Comparison of ENCODE assay signal across 25 cellular contexts in the genomic region with DNA sequence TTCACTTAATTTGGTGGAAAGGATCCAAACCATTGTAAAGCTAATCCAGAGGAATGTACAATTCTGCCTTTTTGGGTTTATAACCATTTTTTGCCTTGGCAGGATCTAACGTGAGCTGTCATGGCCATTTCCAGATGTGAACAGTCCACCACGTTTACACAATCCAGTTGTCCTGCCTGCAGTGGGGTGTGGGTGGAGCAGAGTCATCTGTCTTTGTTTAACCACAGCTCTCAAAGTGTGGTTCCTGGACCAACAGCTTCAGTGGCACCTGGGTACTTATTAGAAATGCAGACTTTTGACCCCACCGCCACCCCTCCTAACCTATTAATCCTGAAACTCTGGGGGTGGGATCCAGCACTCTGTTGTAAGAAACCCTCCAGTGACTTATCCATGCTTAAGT. TPM values are rescaled to one million over a fixed set of nuclear protein-coding genes. Genes with fewer than 3 reads are reported as not detected.
DNase-seq lines count a peak whose midpoint lies in the region; ATAC-seq, FAIRE-seq and TF ChIP-seq lines count a peak whose summit lies in the region.
"Had no signal": no experiment of that assay in that cellular context is flagged by ENCODE, and none has a peak within 500 bp of the region (broad histone marks: within the 10 kb centered on the region; RNA-seq: fewer than 3 reads in every experiment).

No MANE protein-coding gene starts in this region.

- no peak overlapping the region for H2AFZ ChIP-seq in astrocyte (ENCODE audit: low read depth, low read length)

- H3K27me3 ChIP-seq in astrocyte (ENCODE audit: insufficient read depth, low read length) (no peaks in the 10 kb centered on the region), spleen (replicated peaks in 1 of 7) (peaks cover 0 to 12% (median 0%) of the 10 kb centered on the region in 7 donors)
- H3K27me3 ChIP-seq: BLaER1 treated with 17β-estradiol and CSF1 and Interleukin-3, amounts not matched to agents 10 nM and 100 nM; pancreas; sigmoid colon; SJCRH30 had no signal

- H3K27me3 Mint-ChIP-seq in astrocyte (ENCODE audit: low read depth, unreplicated experiment), result peaks cover 14% of the 10 kb centered on the region
- peaks cover 23% of the 10 kb centered on the region for H3K27me3 Mint-ChIP-seq in activated T-cell treated with anti-CD3 and anti-CD28 coated beads, Interleukin-2, amount 50 U/mL, for 72 hours (ENCODE audit: low read depth)

- WGBS in spleen, 5 donors, result 42 to 65% (median 59%) methylated on average over 3 of the region's 3 CpGs

- H3K9me3 ChIP-seq in astrocyte (ENCODE audit: insufficient read depth, low read depth, low read length), result no peaks in the 10 kb centered on the region
- H3K9me3 ChIP-seq in spleen, result no peaks in the 10 kb centered on the region
- H3K9me3 ChIP-seq: BLaER1 treated with 17β-estradiol and CSF1 and Interleukin-3, amounts not matched to agents 10 nM and 100 nM; pancreas; sigmoid colon; SJCRH30 had no signal

- TF ChIP-seq CTCF in astrocyte (IDR thresholded peaks at IDR 0.05; ENCODE audit: insufficient read depth, low read depth, low read length) (no peak), fibroblast of villous mesenchyme (IDR thresholded peaks at IDR 0.05; ENCODE audit: insufficient read depth, low read depth, low read length) (no peak), spleen (IDR thresholded peaks at IDR 0.05 in 8 of 11, conservative IDR thresholded peaks at IDR 0.05 in 3 of 11) (no peak)

- peaks cover 17% of the 10 kb centered on the region for H3K4me1 Mint-ChIP-seq in astrocyte (ENCODE audit: low read depth, unreplicated experiment)
- no peaks in the 10 kb centered on the region for H3K4me1 Mint-ChIP-seq in activated T-cell treated with anti-CD3 and anti-CD28 coated beads, Interleukin-2, amount 50 U/mL, for 72 hours (ENCODE audit: low read depth)
- H3K4me1 Mint-ChIP-seq: memory B cell; naive thymus-derived CD8-positive, alpha-beta T cell had no signal

- H3K79me2 ChIP-seq in astrocyte (ENCODE audit: insufficient read depth, low read length), result peaks cover 4% of the 10 kb centered on the region

- H3K27ac Mint-ChIP-seq in astrocyte (ENCODE audit: unreplicated experiment), result no peak overlapping the region
- no peak overlapping the region for H3K27ac Mint-ChIP-seq in activated T-cell treated with anti-CD3 and anti-CD28 coated beads, Interleukin-2, amount 50 U/mL, for 72 hours
- H3K27ac Mint-ChIP-seq: memory B cell; naive thymus-derived CD8-positive, alpha-beta T cell; T-helper 1 cell treated with Interleukin-12 subunit alpha and Interleukin-12 subunit beta and Interleukin-4 antibody, amounts not matched to agents 30 μg/mL and 1 μg/mL, for 36 hours had no signal

- no peak for TF ChIP-seq POLR2A in spleen (IDR thresholded peaks at IDR 0.05)

- H3K9me3 Mint-ChIP-seq in astrocyte (ENCODE audit: unreplicated experiment), result peaks cover 1% of the 10 kb centered on the region
- H3K9me3 Mint-ChIP-seq in activated T-cell treated with anti-CD3 and anti-CD28 coated beads, Interleukin-2, amount 50 U/mL, for 72 hours, result peaks cover 0 to 2% of the 10 kb centered on the region in 2 donors
- H3K9me3 Mint-ChIP-seq: memory B cell; T-helper 1 cell treated with Interleukin-12 subunit alpha and Interleukin-12 subunit beta and Interleukin-4 antibody, amounts not matched to agents 30 μg/mL and 1 μg/mL, for 36 hours had no signal

- H3K36me3 ChIP-seq in astrocyte (ENCODE audit: insufficient read depth, low read length) (no peaks in the 10 kb centered on the region), spleen (no peaks in the 10 kb centered on the region)
- H3K36me3 ChIP-seq: BLaER1 treated with 17β-estradiol and CSF1 and Interleukin-3, amounts not matched to agents 10 nM and 100 nM; pancreas; sigmoid colon; SJCRH30; WERI-Rb-1 had no signal

- H3K36me3 Mint-ChIP-seq in astrocyte (ENCODE audit: low read depth, unreplicated experiment), result peaks cover 7% of the 10 kb centered on the region
- H3K36me3 Mint-ChIP-seq in activated T-cell treated with anti-CD3 and anti-CD28 coated beads, Interleukin-2, amount 50 U/mL, for 72 hours (ENCODE audit: insufficient read depth in 2 of 2), result no peaks in the 10 kb centered on the region
- H3K36me3 Mint-ChIP-seq: memory B cell; naive thymus-derived CD8-positive, alpha-beta T cell had no signal

- no peak overlapping the region for H3K4me2 ChIP-seq in astrocyte (ENCODE audit: low read length)
- H3K4me2 ChIP-seq: BLaER1 treated with 17β-estradiol and CSF1 and Interleukin-3, amounts not matched to agents 10 nM and 100 nM had no signal

- DNase-seq in AG20443 (ENCODE audit: low spot score) (peak; percentile 82), GM18507 (ENCODE audit: extremely low spot score, insufficient read length, low read depth) (no peak), astrocyte (ENCODE audit: low read depth) (peak; percentile 57), fibroblast of villous mesenchyme (ENCODE audit: low read depth) (peak; percentile 14), spleen (no peak), GOT3 (lab: John Stamatoyannopoulos, UW) (no peak)
- DNase-seq in activated T-cell treated with anti-CD3 and anti-CD28 coated beads, Interleukin-2, amount 50 U/mL, for 72 hours, result no peak
- DNase-seq: activated CD4-positive, alpha-beta T cell treated with anti-CD3 and anti-CD28 coated beads, Interleukin-2, amount 50 U/mL, for 48 hours; activated naive CD4-positive, alpha-beta T cell treated with Interleukin-2 at 50 U/mL for 16 hours; dermis blood vessel endothelial cell; islet precursor cell; KBM-7; naive thymus-derived CD8-positive, alpha-beta T cell; NCI-H1092; NCI-H2081 treated with DMSO at 0.1 percent for 48 hours; NCI-H524; pancreas; sigmoid colon; SJCRH30; stimulated activated CD4-positive, alpha-beta T cell treated with anti-CD3 and anti-CD28 coated beads, Interleukin-4, amount 100 ng/mL, for 1 hour; WERI-Rb-1 had no signal

- peak; percentile 29 for FAIRE-seq in GM18507 (lab: Jason Lieb, UNC)
- no peak for FAIRE-seq in astrocyte (lab: Jason Lieb, UNC)
- FAIRE-seq: pancreas, urothelium cell line had no signal

- H3K4me3 ChIP-seq in astrocyte (ENCODE audit: insufficient read depth, low read depth, low read length), result no peak overlapping the region
- no peak overlapping the region for H3K4me3 ChIP-seq in fibroblast of villous mesenchyme (ENCODE audit: low read depth, low read length)
- H3K4me3 ChIP-seq in spleen, result no peak overlapping the region
- H3K4me3 ChIP-seq: BLaER1 treated with 17β-estradiol and CSF1 and Interleukin-3, amounts not matched to agents 10 nM and 100 nM; pancreas; sigmoid colon; SJCRH30 had no signal

- H3K27ac ChIP-seq in astrocyte (ENCODE audit: low read depth, low read length), result no peak overlapping the region
- H3K27ac ChIP-seq in spleen, result no peak overlapping the region
- H3K27ac ChIP-seq: BLaER1 treated with 17β-estradiol and CSF1 and Interleukin-3, amounts not matched to agents 10 nM and 100 nM; pancreas; SJCRH30; WERI-Rb-1 had no signal

- H3K4me1 ChIP-seq in astrocyte (ENCODE audit: insufficient read depth, low read length) (peaks cover 2% of the 10 kb centered on the region), spleen (no peaks in the 10 kb centered on the region)
- H3K4me1 ChIP-seq: SJCRH30 had no signal

- no peak for ATAC-seq in activated T-cell treated with anti-CD3 and anti-CD28 coated beads, Interleukin-2, amount 50 U/mL, for 72 hours (replicated peaks in 1 of 2)
- ATAC-seq: naive thymus-derived CD8-positive, alpha-beta T cell; pancreas had no signal

- H3K9ac ChIP-seq in astrocyte (ENCODE audit: low read length), result no peak overlapping the region
- H3K9ac ChIP-seq: BLaER1 treated with 17β-estradiol and CSF1 and Interleukin-3, amounts not matched to agents 10 nM and 100 nM had no signal

- H4K20me1 ChIP-seq in astrocyte (ENCODE audit: insufficient read depth, low read length), result peaks cover 20% of the 10 kb centered on the region
- H4K20me1 ChIP-seq: BLaER1 treated with 17β-estradiol and CSF1 and Interleukin-3, amounts not matched to agents 10 nM and 100 nM had no signal

- intact Hi-C loops in spleen (cut with DNase I; ENCODE audit: low total_unique reads), result no loop called here

- no peak overlapping the region for H3K4me3 Mint-ChIP-seq in astrocyte (ENCODE audit: unreplicated experiment)
- H3K4me3 Mint-ChIP-seq in activated T-cell treated with anti-CD3 and anti-CD28 coated beads, Interleukin-2, amount 50 U/mL, for 72 hours, result no peak overlapping the region
- H3K4me3 Mint-ChIP-seq: memory B cell; naive thymus-derived CD8-positive, alpha-beta T cell; T-helper 1 cell treated with Interleukin-12 subunit alpha and Interleukin-12 subunit beta and Interleukin-4 antibody, amounts not matched to agents 30 μg/mL and 1 μg/mL, for 36 hours had no signal

RNA-seq across cellular contexts. Expression of gene FHOD3, which starts 35.9 kb away (rescaled TPM):
- total RNA-seq in astrocyte, result 5.9 and 6.1 TPM in 2 replicates
- 5.2 TPM in 2 replicates for total RNA-seq in fibroblast of villous mesenchyme
- 1 to 10 TPM; 1.2 to 2.7 (median 2.1) TPM for total RNA-seq in spleen
- polyA plus RNA-seq in spleen, result 1 to 10 TPM; 1.3 to 2.1 (median 1.7) TPM
- under 1 TPM in 1 of 2 donors, not detected in 1; 0.28 TPM for total RNA-seq in activated T-cell treated with anti-CD3 and anti-CD28 coated beads, Interleukin-2, amount 50 U/mL, for 72 hours
- total RNA-seq: naive thymus-derived CD8-positive, alpha-beta T cell had no signal
- polyA plus RNA-seq: naive thymus-derived CD8-positive, alpha-beta T cell had no signal

Comparison
In these comparisons a context has a peak if more than half of its experiments do, and no peak if none do; other contexts are left out.
1. DNase-seq: peak in AG20443 (single experiment), astrocyte (single experiment) and fibroblast of villous mesenchyme (single experiment); none in GM18507 (single experiment), spleen (single experiment), GOT3 (single experiment) and activated T-cell treated with anti-CD3 and anti-CD28 coated beads, Interleukin-2, amount 50 U/mL, for 72 hours (0 of 2).